Comparison of ENCODE assay signal across 2 cellular contexts in genomic region chr16:84412262-84412661, GRCh38.
A peak's percentile ranks its signal among the peaks of the same experiment; 100 is the strongest.
TF ChIP-seq lines count a peak whose summit lies in the region.

No MANE protein-coding gene starts in this region.

TF ChIP-seq in HEK293, 187 proteins besides CTCF, POLR2A, EP300 and RAD21 (continued from another document and continues in another):
- TF ChIP-seq ELK4 (IDR thresholded peaks at IDR 0.05; ENCODE audit: borderline replicate concordance, low read depth, low read length): no peak
- TF ChIP-seq BCL6B (tag by site-specific recombination; IDR thresholded peaks at IDR 0.05): 0 out of 2 replicates have a peak, but pooled peaks have one; percentile 38
- no peak for TF ChIP-seq REST (tag by site-specific recombination; IDR thresholded peaks at IDR 0.05)
- no peak for TF ChIP-seq ZNF335 (tag by site-specific recombination; conservative IDR thresholded peaks at IDR 0.05)
- no peak for TF ChIP-seq ZNF132 (tag by site-specific recombination; IDR thresholded peaks at IDR 0.05; ENCODE audit: borderline replicate concordance)
- TF ChIP-seq GLI4 (tag by site-specific recombination; IDR thresholded peaks at IDR 0.05): no peak
- no peak for TF ChIP-seq ZNF792 (tag by site-specific recombination; IDR thresholded peaks at IDR 0.05)
- no peak for TF ChIP-seq ZNF175 (tag by site-specific recombination; IDR thresholded peaks at IDR 0.05)
- no peak for TF ChIP-seq ZNF274 (IDR thresholded peaks at IDR 0.05; ENCODE audit: low read length)
- 0 out of 2 replicates have a peak, but pooled peaks have one; percentile 55 for TF ChIP-seq ZNF274 (tag by site-specific recombination; IDR thresholded peaks at IDR 0.05; ENCODE audit: borderline replicate concordance)
- no peak for TF ChIP-seq ZSCAN23 (tag by site-specific recombination; IDR thresholded peaks at IDR 0.05)
- TF ChIP-seq SALL2 (tag by site-specific recombination; IDR thresholded peaks at IDR 0.05; ENCODE audit: borderline replicate concordance): no peak
- no peak for TF ChIP-seq ZNF623 (tag by site-specific recombination; IDR thresholded peaks at IDR 0.05)
- TF ChIP-seq MYNN (tag by site-specific recombination; IDR thresholded peaks at IDR 0.05; ENCODE audit: borderline replicate concordance): no peak
- TF ChIP-seq OSR2 (tag by site-specific recombination; IDR thresholded peaks at IDR 0.05): no peak
- TF ChIP-seq ZNF654 (tag by site-specific recombination; IDR thresholded peaks at IDR 0.05; ENCODE audit: low read depth): no peak
- no peak for TF ChIP-seq ZBTB8A (tag by site-specific recombination; IDR thresholded peaks at IDR 0.05)
- TF ChIP-seq ZBTB11 (tag by site-specific recombination; conservative IDR thresholded peaks at IDR 0.05; ENCODE audit: low read depth): no peak
- TF ChIP-seq ZNF423 (tag by site-specific recombination; IDR thresholded peaks at IDR 0.05): no peak
- TF ChIP-seq ZNF112 (tag by site-specific recombination; IDR thresholded peaks at IDR 0.05): no peak
- TF ChIP-seq ZNF114 (tag by site-specific recombination; IDR thresholded peaks at IDR 0.05): no peak
- TF ChIP-seq GLI2 (tag by site-specific recombination; IDR thresholded peaks at IDR 0.05; ENCODE audit: borderline replicate concordance, low read depth): no peak
- 0 out of 2 replicates have a peak, but pooled peaks have one; percentile 24 for TF ChIP-seq ZNF239 (tag by site-specific recombination; IDR thresholded peaks at IDR 0.05)
- TF ChIP-seq ZEB2 (tag by site-specific recombination; IDR thresholded peaks at IDR 0.05): no peak

TF ChIP-seq in GM12878, 131 proteins besides CTCF, POLR2A, EP300 and RAD21 (continued from another document):
- TF ChIP-seq ASH2L (IDR thresholded peaks at IDR 0.05; ENCODE audit: borderline replicate concordance, low read depth) (no peak), SREBF2 (IDR thresholded peaks at IDR 0.05; ENCODE audit: low read length) (no peak), POLR2AphosphoS2 (IDR thresholded peaks at IDR 0.05; ENCODE audit: low read depth, low read length) (no peak), ESRRA (IDR thresholded peaks at IDR 0.05; ENCODE audit: low read length) (no peak), EGR1 (IDR thresholded peaks at IDR 0.05; ENCODE audit: borderline replicate concordance in 1 of 2, low read depth in 2 of 2, low read length in 2 of 2) (no peak), ZBTB11 (CRISPR knock-in tag; IDR thresholded peaks at IDR 0.05) (no peak), YY1 (IDR thresholded peaks at IDR 0.05; ENCODE audit: low read depth, low read length) (no peak), ZBTB33 (IDR thresholded peaks at IDR 0.05) (no peak), BMI1 (IDR thresholded peaks at IDR 0.05; ENCODE audit: borderline replicate concordance) (no peak), CBX3 (IDR thresholded peaks at IDR 0.05; ENCODE audit: borderline replicate concordance, low read depth) (no peak), BCL3 (IDR thresholded peaks at IDR 0.05; ENCODE audit: borderline replicate concordance, insufficient read depth, low read depth, low read length, poor library complexity, severe bottlenecking) (peak; percentile 33), SPI1 (IDR thresholded peaks at IDR 0.05; ENCODE audit: borderline replicate concordance, insufficient read depth, low read depth, low read length) (no peak), MTA2 (IDR thresholded peaks at IDR 0.05; ENCODE audit: low read depth) (no peak), NFYA (IDR thresholded peaks at IDR 0.05; ENCODE audit: borderline replicate concordance, low read depth, low read length) (no peak), NR2F1 (conservative IDR thresholded peaks at IDR 0.05) (no peak), IRF5 (IDR thresholded peaks at IDR 0.05; ENCODE audit: borderline replicate concordance) (peak; percentile 29; the same call in 1 of the 2 replicates)
